19 cellular contexts compared by ENCODE assay signal in genomic region chr7:12423355-12423994, GRCh38. TPM values are rescaled to one million over a fixed set of nuclear protein-coding genes. Genes with fewer than 3 reads are reported as not detected.
DNase-seq lines count a peak whose midpoint lies in the region; ATAC-seq, FAIRE-seq and TF ChIP-seq lines count a peak whose summit lies in the region.
"Had no signal": no experiment of that assay in that cellular context is flagged by ENCODE, and none has a peak within 500 bp of the region (broad histone marks: within the 10 kb centered on the region; RNA-seq: fewer than 3 reads in every experiment).

No MANE protein-coding gene starts in this region.

- H3K4me1 Mint-ChIP-seq in HFFc6 (ENCODE audit: low read depth) (peaks cover 12% of the 10 kb centered on the region; the same call in 1 of the 2 replicates), astrocyte (ENCODE audit: low read depth, unreplicated experiment) (peaks cover 10% of the 10 kb centered on the region)
- H3K4me1 Mint-ChIP-seq: activated CD4-positive, alpha-beta T cell treated with anti-CD3 and anti-CD28 coated beads, Interleukin-2, amount 10 ng/mL, durations not matched to agents 24 days and 14 days had no signal

- ATAC-seq in A549 (peak; percentile 60 to 62; a peak in 5 of 6 replicates), left colon (no peak)
- ATAC-seq: activated T-cell treated with anti-CD3 and anti-CD28 coated beads, Interleukin-2, amount 50 U/mL, for 4 hours; effector memory CD8-positive, alpha-beta T cell had no signal

- H3K4me2 ChIP-seq in A549 (peak overlapping the region; percentile 60), astrocyte (ENCODE audit: low read length) (peak overlapping the region; percentile 71)

- H3K27ac ChIP-seq in A549 (peak overlapping the region; percentile 61 to 84), astrocyte (ENCODE audit: low read depth, low read length) (peak overlapping the region; percentile 37)
- H3K27ac ChIP-seq: parathyroid adenoma, thyroid gland had no signal

- H3K9me3 ChIP-seq in A549 (peaks cover 12% of the 10 kb centered on the region; the same call in 2 of the 3 replicates), astrocyte (ENCODE audit: insufficient read depth, low read depth, low read length) (no peaks in the 10 kb centered on the region)
- H3K9me3 ChIP-seq: thyroid gland had no signal

- no peak for TF ChIP-seq RAD21 in A549 (conservative IDR thresholded peaks at IDR 0.05 in 1 of 2, IDR thresholded peaks at IDR 0.05 in 1 of 2)

- TF ChIP-seq CTCF in A549 (IDR thresholded peaks at IDR 0.05) = no peak
- no peak for TF ChIP-seq CTCF in HFFc6 (IDR thresholded peaks at IDR 0.05)
- TF ChIP-seq CTCF in astrocyte (IDR thresholded peaks at IDR 0.05; ENCODE audit: insufficient read depth, low read depth, low read length) = no peak
- TF ChIP-seq CTCF in fibroblast of villous mesenchyme (IDR thresholded peaks at IDR 0.05; ENCODE audit: insufficient read depth, low read depth, low read length) = no peak

- H3K27me3 Mint-ChIP-seq in HFFc6 (ENCODE audit: insufficient read depth) (no peaks in the 10 kb centered on the region; the same call in 1 of the 2 replicates), astrocyte (ENCODE audit: low read depth, unreplicated experiment) (no peaks in the 10 kb centered on the region)

- CTCF ChIA-PET in A549 (lab: Yijun Ruan, JAX) = interaction anchor here (0.9 to 2.3 kb wide), 4 partner anchors 10 to 56 kb away, joined by 3 to 8 read pairs (median 5); no protein-coding TSS in a partner anchor

- H3K9ac ChIP-seq in astrocyte (ENCODE audit: low read length) = peak overlapping the region; percentile 16
- H3K9ac ChIP-seq: parathyroid adenoma had no signal

- H3K4me1 ChIP-seq in A549 (peaks cover 26% of the 10 kb centered on the region), astrocyte (ENCODE audit: insufficient read depth, low read length) (peaks cover 18% of the 10 kb centered on the region)
- H3K4me1 ChIP-seq: parathyroid adenoma, thyroid gland had no signal

- H3K36me3 Mint-ChIP-seq in HFFc6 (ENCODE audit: low read depth) (no peaks in the 10 kb centered on the region), astrocyte (ENCODE audit: low read depth, unreplicated experiment) (no peaks in the 10 kb centered on the region)

- H3K4me3 ChIP-seq in A549 (no peak overlapping the region), astrocyte (ENCODE audit: insufficient read depth, low read depth, low read length) (no peak overlapping the region), fibroblast of villous mesenchyme (ENCODE audit: low read depth, low read length) (no peak overlapping the region)
- H3K4me3 ChIP-seq: thyroid gland had no signal

- POLR2A ChIA-PET in A549 (lab: Yijun Ruan, JAX) = no interaction called here

- H3K27ac Mint-ChIP-seq in HFFc6 = no peak overlapping the region
- peak overlapping the region; percentile 44 for H3K27ac Mint-ChIP-seq in astrocyte (ENCODE audit: unreplicated experiment)
- H3K27ac Mint-ChIP-seq: activated CD4-positive, alpha-beta T cell treated with anti-CD3 and anti-CD28 coated beads, Interleukin-2, amount 10 ng/mL, durations not matched to agents 24 days and 14 days had no signal

- FAIRE-seq in A549 (lab: Jason Lieb, UNC) = no peak
- no peak for FAIRE-seq in astrocyte (lab: Jason Lieb, UNC)

- TF ChIP-seq POLR2A in A549 (IDR thresholded peaks at IDR 0.05; ENCODE audit: low read length) (no peak), erythroblast (IDR thresholded peaks at IDR 0.05; ENCODE audit: low read length) (no peak)

- peaks cover 28% of the 10 kb centered on the region for H3K9me3 Mint-ChIP-seq in HFFc6
- peaks cover 6% of the 10 kb centered on the region for H3K9me3 Mint-ChIP-seq in astrocyte (ENCODE audit: unreplicated experiment)
- H3K9me3 Mint-ChIP-seq: activated CD4-positive, alpha-beta T cell treated with anti-CD3 and anti-CD28 coated beads, Interleukin-2, amount 10 ng/mL, durations not matched to agents 24 days and 14 days; activated T-cell treated with anti-CD3 and anti-CD28 coated beads, Interleukin-2, amount 50 U/mL, for 4 hours had no signal

- 44% methylated on average over 8 of the region's 8 CpGs for WGBS in A549 (ENCODE audit: missing lambda C conversion rate)

- DNase-seq in A549 (ENCODE audit: low read depth in 1 of 2, low spot score in 1 of 2) (peak in 1 of 2 experiments; percentile 38), HFFc6 (no peak), astrocyte (ENCODE audit: low read depth) (peak; percentile 70), fibroblast of villous mesenchyme (ENCODE audit: low read depth) (peak; percentile 30), COR-L47 (lab: John Stamatoyannopoulos, UW) (no peak), left colon (no peak), SHP77 treated with DMSO at 0.1 percent for 48 hours (lab: John Stamatoyannopoulos, UW) (no peak), erythroblast (lab: John Stamatoyannopoulos, UW) (no peak)
- DNase-seq: ACHN; activated CD4-positive, alpha-beta T cell treated with anti-CD3 and anti-CD28 coated beads, Interleukin-2, amount 10 ng/mL, durations not matched to agents 24 days and 14 days; activated T-cell treated with anti-CD3 and anti-CD28 coated beads, Interleukin-2, amount 50 U/mL, for 4 hours; effector memory CD8-positive, alpha-beta T cell; NCI-H1048; NCI-H345; OCI-M1; stimulated activated CD4-positive, alpha-beta T cell treated with anti-CD3 and anti-CD28 coated beads, Interleukin-15, amount 100 ng/mL, for 24 hours; T-helper 1 cell; thyroid gland had no signal

- peak overlapping the region; percentile 40 for H2AFZ ChIP-seq in astrocyte (ENCODE audit: low read depth, low read length)
- H2AFZ ChIP-seq: parathyroid adenoma had no signal

- H3K79me2 ChIP-seq in astrocyte (ENCODE audit: insufficient read depth, low read length) = no peaks in the 10 kb centered on the region
- H3K79me2 ChIP-seq: parathyroid adenoma had no signal

- H3K4me3 Mint-ChIP-seq in HFFc6 = peak overlapping the region; percentile 9; the same call in 1 of the 2 replicates
- no peak overlapping the region for H3K4me3 Mint-ChIP-seq in astrocyte (ENCODE audit: unreplicated experiment)
- H3K4me3 Mint-ChIP-seq: activated CD4-positive, alpha-beta T cell treated with anti-CD3 and anti-CD28 coated beads, Interleukin-2, amount 10 ng/mL, durations not matched to agents 24 days and 14 days; activated T-cell treated with anti-CD3 and anti-CD28 coated beads, Interleukin-2, amount 50 U/mL, for 4 hours; effector memory CD8-positive, alpha-beta T cell had no signal

- no peaks in the 10 kb centered on the region for H3K36me3 ChIP-seq in astrocyte (ENCODE audit: insufficient read depth, low read length)
- H3K36me3 ChIP-seq: thyroid gland had no signal

- TF ChIP-seq EP300 in A549 (IDR thresholded peaks at IDR 0.05) = 0 out of 5 replicates have a peak, but pooled peaks of 1 of the 2 experiments have one; percentile 32

- intact Hi-C loops in left colon (cut with DNase I, micrococcal nuclease) = no loop called here

- no peaks in the 10 kb centered on the region for H4K20me1 ChIP-seq in astrocyte (ENCODE audit: insufficient read depth, low read length)

- H3K27me3 ChIP-seq in astrocyte (ENCODE audit: insufficient read depth, low read length) = no peaks in the 10 kb centered on the region
- H3K27me3 ChIP-seq: thyroid gland had no signal

TF ChIP-seq in A549, 52 proteins besides CTCF, POLR2A, EP300 and RAD21 (continues in another document):
- TF ChIP-seq CBX8 (IDR thresholded peaks at IDR 0.05) (no peak), HMGXB4 (CRISPR knock-in tag; IDR thresholded peaks at IDR 0.05; ENCODE audit: borderline replicate concordance) (no peak), GATA3 (IDR thresholded peaks at IDR 0.05; ENCODE audit: borderline replicate concordance) (peak; percentile 60; the same call in 1 of the 2 replicates), HDAC2 (IDR thresholded peaks at IDR 0.05) (no peak), TFCP2L1 (CRISPR knock-in tag; IDR thresholded peaks at IDR 0.05) (no peak), FOSB (CRISPR knock-in tag; IDR thresholded peaks at IDR 0.05) (no peak), PHF8 (IDR thresholded peaks at IDR 0.05; ENCODE audit: borderline replicate concordance, low read depth) (no peak), ESRRA (IDR thresholded peaks at IDR 0.05; ENCODE audit: borderline replicate concordance, low read length) (no peak)

RNA-seq across cellular contexts. Expression of gene VWDE, which starts 19.8 kb away (rescaled TPM):
- polyA plus RNA-seq in A549 (2011; rRNA removed) (2.1 and 2.4 TPM in 2 replicates), A549 (2017; fragmentation: RNase III; extraction: RNeasy Plus Mini Kit Qiagen cat#74134 plus additional on column Dnase treatment) (0.59 to 1.2 TPM (median 0.73 TPM) in 3 replicates)
- polyA plus RNA-seq in A549 (2012; cell fraction: cytosol; rRNA removed) = 0.24 and 0.26 TPM in 2 replicates
- polyA plus RNA-seq in A549 (2012; cell fraction: nucleus; rRNA removed) = 0.31 and 0.40 TPM in 2 replicates
- polyA minus RNA-seq in A549 (2011; rRNA and poly(A)+ RNA removed) = 5.5 and 7.2 TPM in 2 replicates
- not detected for total RNA-seq in HFFc6 (2021; fragmentation: NEBNext Ultra II Directional; extraction: Animal tissue kit (Norgen Biotek cat#: 25700))
- total RNA-seq in astrocyte (0.77 and 1.8 TPM in 2 replicates), fibroblast of villous mesenchyme (under 0.01 TPM in 1 of 2 replicates, not detected in the other), left colon (1 to 10 TPM; 1.3 to 1.5 TPM)

Comparison
In these comparisons a context has a peak if more than half of its experiments do, and no peak if none do; other contexts are left out.
1. DNase-seq: peak in astrocyte (single experiment) and fibroblast of villous mesenchyme (single experiment); none in HFFc6 (single experiment), COR-L47 (single experiment), left colon (0 of 2), SHP77 treated with DMSO at 0.1 percent for 48 hours (single experiment) and erythroblast (0 of 2).